Comparison of ENCODE assay signal across 9 cellular contexts in the genomic region with DNA sequence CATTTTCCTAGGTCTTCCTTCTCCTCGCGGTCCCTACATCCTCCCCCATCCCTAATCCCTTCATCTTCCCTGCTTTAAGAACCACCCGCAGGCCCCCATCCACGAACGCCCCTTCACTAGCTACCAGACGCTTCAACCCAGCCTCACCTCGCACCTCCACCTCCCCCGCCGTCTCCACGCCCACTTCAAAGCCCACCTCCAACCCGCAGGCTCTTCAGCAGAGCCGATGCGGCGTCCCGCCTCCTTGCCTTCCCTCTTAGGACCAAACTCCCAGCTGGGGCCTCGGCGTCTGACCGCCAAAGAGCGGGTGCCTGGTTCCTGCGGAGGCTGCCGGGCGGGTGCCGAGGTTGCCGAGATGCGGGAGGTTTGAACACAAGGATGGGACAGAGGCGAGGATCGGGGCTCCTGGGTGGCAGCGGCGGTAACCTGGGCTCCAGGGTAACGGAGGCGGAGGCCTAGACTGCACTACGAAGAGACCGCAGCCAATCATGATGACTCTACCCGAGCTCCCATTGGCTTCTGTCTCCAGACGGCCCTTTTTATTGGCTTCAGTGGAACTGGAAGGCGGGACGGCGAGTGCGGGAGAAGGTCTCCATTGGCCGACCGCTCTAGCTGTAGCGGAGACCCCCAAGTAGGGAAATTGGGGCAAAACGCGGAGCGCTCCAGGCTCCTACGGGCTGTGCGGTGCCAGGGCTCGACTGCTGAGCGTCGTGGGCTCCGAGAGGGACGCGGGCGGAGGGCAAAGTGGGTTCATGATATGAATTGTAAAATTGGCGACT. TPM values are rescaled to one million over a fixed set of nuclear protein-coding genes. Genes with fewer than 3 reads are reported as not detected.
DNase-seq lines count a peak whose midpoint lies in the region; ATAC-seq and TF ChIP-seq lines count a peak whose summit lies in the region.
"Had no signal": no experiment of that assay in that cellular context is flagged by ENCODE, and none has a peak within 500 bp of the region (broad histone marks: within the 10 kb centered on the region; RNA-seq: fewer than 3 reads in every experiment).

A gene (minus strand): TSS at position 462 of the 779 bp plus-strand sequence. CDS start 18,536 bp downstream, outside the sequence.

- peaks cover 11% of the 10 kb centered on the region for H3K4me1 ChIP-seq in effector memory CD4-positive, alpha-beta T cell (ENCODE audit: control insufficient read depth, insufficient read depth, low read length, poor library complexity, severe bottlenecking)
- peaks cover 9% of the 10 kb centered on the region for H3K4me1 ChIP-seq in lower lobe of right lung

- no peak within 1 kb of the TSS for H3K27ac Mint-ChIP-seq in activated CD8-positive, alpha-beta T cell treated with anti-CD3 and anti-CD28 coated beads for 36 hours
- H3K27ac Mint-ChIP-seq: activated naive CD8-positive, alpha-beta T cell had no signal

- H3K27me3 Mint-ChIP-seq in activated CD8-positive, alpha-beta T cell treated with anti-CD3 and anti-CD28 coated beads for 36 hours = peaks cover 18% of the 10 kb centered on the region

- H3K27me3 ChIP-seq in effector memory CD4-positive, alpha-beta T cell (replicated peaks; ENCODE audit: control insufficient read depth, insufficient read depth, low read length, poor library complexity, severe bottlenecking) = no peaks in the 10 kb centered on the region
- no peaks in the 10 kb centered on the region for H3K27me3 ChIP-seq in lower lobe of right lung (ENCODE audit: low read depth)

- H3K4me3 Mint-ChIP-seq in activated CD8-positive, alpha-beta T cell treated with anti-CD3 and anti-CD28 coated beads for 36 hours = no peak within 1 kb of the TSS
- H3K4me3 Mint-ChIP-seq: activated naive CD8-positive, alpha-beta T cell had no signal

- POLR2A ChIA-PET in activated CD8-positive, alpha-beta T cell treated with anti-CD3 and anti-CD28 coated beads for 36 hours (lab: Charles Lee) = interaction anchor here (0.6 kb wide), 1 partner anchor 130 kb away, joined by 5 read pairs; no protein-coding TSS in a partner anchor

- CTCF ChIA-PET in activated CD8-positive, alpha-beta T cell treated with anti-CD3 and anti-CD28 coated beads for 36 hours (lab: Charles Lee) = no interaction called here

- no peaks in the 10 kb centered on the region for H3K36me3 Mint-ChIP-seq in activated CD8-positive, alpha-beta T cell treated with anti-CD3 and anti-CD28 coated beads for 36 hours (ENCODE audit: low read depth)
- H3K36me3 Mint-ChIP-seq: activated naive CD8-positive, alpha-beta T cell had no signal

- H3K9me3 Mint-ChIP-seq in activated CD8-positive, alpha-beta T cell treated with anti-CD3 and anti-CD28 coated beads for 36 hours = no peaks in the 10 kb centered on the region

- H3K9me3 ChIP-seq in effector memory CD4-positive, alpha-beta T cell (ENCODE audit: control insufficient read depth, low read length) = no peaks in the 10 kb centered on the region
- H3K9me3 ChIP-seq in lower lobe of right lung = no peaks in the 10 kb centered on the region

- no peaks in the 10 kb centered on the region for H3K36me3 ChIP-seq in effector memory CD4-positive, alpha-beta T cell (ENCODE audit: control insufficient read depth, insufficient read depth, low read length)
- H3K36me3 ChIP-seq in lower lobe of right lung = no peaks in the 10 kb centered on the region

- DNase-seq in CD1c-positive myeloid dendritic cell (ENCODE audit: extremely low spot score) (peak; percentile 94), NCI-H526 treated with DMSO at 0.1 percent for 48 hours (lab: John Stamatoyannopoulos, UW) (peak; percentile 97), lower lobe of right lung (peak; percentile 90)
- peak; percentile 87 for DNase-seq in activated CD8-positive, alpha-beta T cell treated with anti-CD3 and anti-CD28 coated beads for 36 hours
- DNase-seq in effector memory CD4-positive, alpha-beta T cell = peak; percentile 47 to 67 (median 63)
- peak; percentile 64 to 69 for DNase-seq in stimulated activated CD4-positive, alpha-beta T cell treated with anti-CD3 and anti-CD28 coated beads, Interleukin-4, amount 100 ng/mL, for 48 hours (ENCODE audit: low read depth in 2 of 2)

- ATAC-seq in GM19351 (IDR thresholded peaks at IDR 0.05; ENCODE audit: unreplicated experiment) (peak; percentile 99), HG03460 (IDR thresholded peaks at IDR 0.05; ENCODE audit: unreplicated experiment) (peak; percentile 100), lower lobe of right lung (peak; percentile 99)
- ATAC-seq in activated CD8-positive, alpha-beta T cell treated with anti-CD3 and anti-CD28 coated beads for 36 hours = peak; percentile 99

- TF ChIP-seq CTCF in activated CD8-positive, alpha-beta T cell treated with anti-CD3 and anti-CD28 coated beads for 36 hours (IDR thresholded peaks at IDR 0.05) = no peak
- TF ChIP-seq CTCF in lower lobe of right lung (IDR thresholded peaks at IDR 0.05) = no peak

- peak within 1 kb of the TSS; percentile 80 for H3K4me3 ChIP-seq in effector memory CD4-positive, alpha-beta T cell (ENCODE audit: insufficient read depth, low read depth, low read length, poor library complexity, severe bottlenecking)
- peak within 1 kb of the TSS; percentile 75 for H3K4me3 ChIP-seq in lower lobe of right lung

- intact Hi-C loops in activated CD8-positive, alpha-beta T cell treated with anti-CD3 and anti-CD28 coated beads for 36 hours (cut with micrococcal nuclease) = no loop called here
- intact Hi-C loops in lower lobe of right lung (cut with DNase I) = no loop called here

- H3K4me1 Mint-ChIP-seq in activated CD8-positive, alpha-beta T cell treated with anti-CD3 and anti-CD28 coated beads for 36 hours (ENCODE audit: low read depth) = no peaks in the 10 kb centered on the region

- H3K27ac ChIP-seq in effector memory CD4-positive, alpha-beta T cell (ENCODE audit: insufficient read depth, low read length, poor library complexity, severe bottlenecking) = peak within 1 kb of the TSS; percentile 51
- peak within 1 kb of the TSS; percentile 88 for H3K27ac ChIP-seq in lower lobe of right lung

RNA-seq across cellular contexts. Expression of the gene that starts here (rescaled TPM):
- under 1 TPM in 1 of 2 experiments, not detected in 1; 0.07 TPM for total RNA-seq in activated CD8-positive, alpha-beta T cell treated with anti-CD3 and anti-CD28 coated beads for 36 hours
- 7.1 TPM for total RNA-seq in lower lobe of right lung

Comparison
In these comparisons a context has a peak if more than half of its experiments do, and no peak if none do; other contexts are left out.
1. Peak in every context shown above with its lines: DNase-seq, ATAC-seq, H3K4me3 ChIP-seq and H3K27ac ChIP-seq.
2. Peak in DNase-seq and ATAC-seq in activated CD8-positive, alpha-beta T cell treated with anti-CD3 and anti-CD28 coated beads for 36 hours; RNA of the gene not detected or under 1 TPM.